In the genomic region with DNA sequence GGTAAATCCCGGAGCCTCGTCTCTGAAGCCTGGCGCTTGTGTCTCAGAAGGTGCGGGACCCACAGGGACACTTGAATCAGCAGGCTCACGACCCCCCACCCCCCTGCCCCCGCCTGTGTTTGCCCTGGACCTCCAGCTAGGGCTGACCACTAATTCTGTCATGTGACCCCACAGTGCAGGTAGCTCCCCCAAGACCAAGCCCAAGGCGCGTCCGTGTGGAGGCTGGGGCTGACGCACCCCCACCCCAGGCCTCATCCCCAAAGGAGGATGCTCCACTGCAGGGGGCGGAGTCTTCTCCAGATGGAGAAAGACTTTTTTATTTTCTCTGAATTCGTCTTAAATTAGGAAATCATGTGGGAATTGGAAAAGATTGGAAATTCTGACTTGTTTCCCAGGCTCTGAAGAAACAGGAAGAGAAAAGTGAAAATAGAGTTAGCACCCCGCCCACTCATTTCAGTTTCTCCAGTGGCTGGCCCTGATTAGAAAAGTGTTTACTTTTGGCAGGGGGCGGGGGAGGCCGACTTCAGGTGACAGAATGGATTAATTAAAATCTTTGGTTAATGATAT, we compare ENCODE assay signal across 8 cellular contexts. TPM values are rescaled to one million over a fixed set of nuclear protein-coding genes. Genes with fewer than 3 reads are reported as not detected.
A peak's percentile ranks its signal among the peaks of the same experiment; 100 is the strongest.
DNase-seq lines count a peak whose midpoint lies in the region; ATAC-seq and TF ChIP-seq lines count a peak whose summit lies in the region.

No MANE protein-coding gene starts in this region.

- peak; percentile 42 for DNase-seq in NCI-H2196 (lab: John Stamatoyannopoulos, UW; ENCODE audit: unreplicated experiment)
- DNase-seq in NCI-H2196 treated with DMSO at 0.1 percent for 48 hours (lab: John Stamatoyannopoulos, UW; ENCODE audit: unreplicated experiment), result no peak
- peak in 4 of 34 experiments; percentile 24 to 43 (median 34) for DNase-seq in T-cell
- DNase-seq in colonic mucosa, result peak; percentile 74
- peak; percentile 68 to 70 for DNase-seq in left colon
- DNase-seq in stimulated activated CD4-positive, alpha-beta T cell treated with anti-CD3 and anti-CD28 coated beads, Interleukin-2, amount 100 ng/mL, for 4 hours (ENCODE audit: low read depth), result peak; percentile 53

- intact Hi-C loops in colonic mucosa (cut with DNase I) (no loop called here), left colon (cut with DNase I, micrococcal nuclease) (no loop called here)

- peaks cover 8% of the 10 kb centered on the region for H3K4me1 ChIP-seq in colonic mucosa

- no peak for TF ChIP-seq CTCF in colonic mucosa (IDR thresholded peaks at IDR 0.05)

- ATAC-seq in HG03135 (IDR thresholded peaks at IDR 0.05; ENCODE audit: unreplicated experiment), result peak; percentile 21
- peak; percentile 7 to 15 (median 14) for ATAC-seq in T-cell (replicated peaks in 1 of 4)
- ATAC-seq in left colon, result peak; percentile 34
- ATAC-seq in GM19324 (IDR thresholded peaks at IDR 0.05; ENCODE audit: low FRiP score, unreplicated experiment), result no peak

- H3K27me3 ChIP-seq in colonic mucosa, result no peaks in the 10 kb centered on the region

- peaks cover 18% of the 10 kb centered on the region for H3K36me3 Mint-ChIP-seq in T-cell

- H3K36me3 ChIP-seq in colonic mucosa, result peaks cover 4% of the 10 kb centered on the region

- H3K9ac ChIP-seq in colonic mucosa (ENCODE audit: low read depth in 2 of 2, low read length in 2 of 2), result peak overlapping the region; percentile 88 to 93

- peak overlapping the region; percentile 86 to 87 (median 87) for H3K4me3 Mint-ChIP-seq in T-cell

- H3K4me3 ChIP-seq in colonic mucosa, result peak overlapping the region; percentile 94

- H3K27me3 Mint-ChIP-seq in T-cell, result no peaks in the 10 kb centered on the region

- POLR2A ChIA-PET in T-cell (lab: Charles Lee), result interaction anchor here (1.1 to 1.6 kb wide), 2 partner anchors 11 to 14 kb away, joined by 3 to 5 read pairs; no protein-coding TSS in a partner anchor

- H3K9me3 ChIP-seq in colonic mucosa, result no peaks in the 10 kb centered on the region

- H3K9me3 Mint-ChIP-seq in T-cell, result no peaks in the 10 kb centered on the region

- CTCF ChIA-PET in T-cell (lab: Charles Lee), result interaction anchor here (0.5 to 1.4 kb wide), 5 partner anchors 11 to 314 kb away, joined by 3 to 9 read pairs (median 4); a partner anchor contains a TSS

- H3K27ac ChIP-seq in colonic mucosa, result peak overlapping the region; percentile 97

- H3K27ac Mint-ChIP-seq in T-cell, result peak overlapping the region; percentile 94

- H3K4me1 Mint-ChIP-seq in T-cell, result peaks cover 29 to 37% (median 32%) of the 10 kb centered on the region in 3 donors

RNA-seq across cellular contexts. Expression of a gene that starts 1.0 kb away (rescaled TPM):
- 100 to 1,000 TPM; 155 to 302 (median 172) TPM for total RNA-seq in T-cell
- total RNA-seq in colonic mucosa, result 10 to 100 TPM; 58.7 to 68.3 TPM
- 10 to 100 TPM; 57.6 to 62.9 TPM for total RNA-seq in left colon

RNA-seq across cellular contexts. Expression of a gene that starts 25.8 kb away (rescaled TPM):
- total RNA-seq in T-cell, result 100 to 1,000 TPM; 179 to 285 (median 200) TPM
- 10 to 100 TPM; 21.0 to 33.0 TPM for total RNA-seq in colonic mucosa
- total RNA-seq in left colon, result 10 to 100 TPM; 25.5 to 34.3 TPM

RNA-seq across cellular contexts. Expression of a gene that starts 48.1 kb away (rescaled TPM):
- total RNA-seq in T-cell (10 to 100 TPM; 54.2 to 74.7 (median 66.8) TPM), colonic mucosa (10 to 100 TPM; 41.5 to 72.4 TPM), left colon (10 to 100 TPM; 47.8 to 56.0 TPM)

RNA-seq across cellular contexts. Expression of a gene that starts 48.3 kb away (rescaled TPM):
- total RNA-seq in T-cell (100 to 1,000 TPM in 4 of 5 donors, 10 to 100 TPM in 1; 99.9 to 111 (median 104) TPM), colonic mucosa (10 to 100 TPM; 65.3 to 83.4 TPM), left colon (10 to 100 TPM; 70.8 to 72.3 TPM)

RNA-seq across cellular contexts. Expression of a gene that starts 49.7 kb away (rescaled TPM):
- total RNA-seq in T-cell (100 to 1,000 TPM in 2 of 5 donors, 10 to 100 TPM in 3; 60.8 to 110 (median 84.0) TPM), colonic mucosa (100 to 1,000 TPM in 1 of 2 donors, 10 to 100 TPM in 1; 92.7 to 102 TPM), left colon (100 to 1,000 TPM in 1 of 2 donors, 10 to 100 TPM in 1; 94.7 to 101 TPM)

Comparison
In these comparisons a context has a peak if more than half of its experiments do, and no peak if none do; other contexts are left out.
1. RNA of a gene that starts 25.8 kb away (total RNA-seq): 179 to 285 TPM in T-cell; 25.5 to 34.3 TPM in left colon and 21.0 to 33.0 TPM in colonic mucosa; every median in the first group is over 4 times any median in the second.